In the genomic region with DNA sequence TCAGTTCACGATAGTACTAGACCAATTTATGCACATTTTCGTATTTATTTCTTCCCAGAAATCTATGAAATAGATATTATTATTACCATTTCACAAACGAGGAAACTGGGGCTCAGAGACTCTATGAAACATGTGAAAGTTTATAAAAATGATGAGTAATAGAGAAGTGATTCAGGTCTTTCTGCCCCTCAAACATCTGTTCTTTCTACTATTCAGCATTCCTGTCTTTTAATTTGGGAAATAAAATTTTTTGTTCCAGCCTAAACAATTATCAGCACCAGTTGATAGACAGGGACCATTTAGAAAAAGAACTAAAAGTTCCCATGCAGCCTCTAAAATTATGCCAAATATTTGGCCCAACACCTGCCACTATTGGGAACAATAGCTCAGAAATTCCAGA, we compare ENCODE assay signal across 24 cellular contexts.
A peak's percentile ranks its signal among the peaks of the same experiment; 100 is the strongest.
DNase-seq lines count a peak whose midpoint lies in the region; ATAC-seq, FAIRE-seq and TF ChIP-seq lines count a peak whose summit lies in the region.
"Had no signal": no experiment of that assay in that cellular context is flagged by ENCODE, and none has a peak within 500 bp of the region (broad histone marks: within the 10 kb centered on the region; RNA-seq: fewer than 3 reads in every experiment).

No MANE protein-coding gene starts in this region.

- H3K27ac Mint-ChIP-seq in astrocyte (ENCODE audit: unreplicated experiment) (no peak overlapping the region), glutamatergic neuron (ENCODE audit: unreplicated experiment) (no peak overlapping the region)
- H3K27ac Mint-ChIP-seq: B cell; CD4-positive, CD25-positive, alpha-beta regulatory T cell; CD8-positive, alpha-beta T cell had no signal

- no peak overlapping the region for H3K9ac ChIP-seq in astrocyte (ENCODE audit: low read length)
- H3K9ac ChIP-seq: BLaER1 had no signal

- TF ChIP-seq CTCF in astrocyte (IDR thresholded peaks at IDR 0.05; ENCODE audit: insufficient read depth, low read depth, low read length) (no peak), glutamatergic neuron (IDR thresholded peaks at IDR 0.05; ENCODE audit: partially characterized antibody, unreplicated experiment) (no peak)

- DNase-seq in EH (ENCODE audit: low read depth), result peak; percentile 10
- peak; percentile 68 for DNase-seq in HCEC 1CT
- DNase-seq in astrocyte (ENCODE audit: low read depth), result peak; percentile 10
- DNase-seq in iris pigment epithelial cell (ENCODE audit: low read depth), result peak; percentile 6
- no peak for DNase-seq in glutamatergic neuron
- no peak for DNase-seq in DMS153 treated with DMSO at 0.1 percent for 48 hours (lab: John Stamatoyannopoulos, UW; ENCODE audit: unreplicated experiment)
- DNase-seq: Caco-2; CD4-positive, CD25-positive, alpha-beta regulatory T cell; CD8-positive, alpha-beta T cell; DMS153; DMS79; GDM1; GOT3 had no signal

- no peaks in the 10 kb centered on the region for H3K9me3 Mint-ChIP-seq in astrocyte (ENCODE audit: unreplicated experiment)
- H3K9me3 Mint-ChIP-seq in glutamatergic neuron (ENCODE audit: unreplicated experiment), result no peaks in the 10 kb centered on the region
- H3K9me3 Mint-ChIP-seq: CD8-positive, alpha-beta T cell had no signal

- H3K27me3 ChIP-seq in astrocyte (ENCODE audit: insufficient read depth, low read length), result no peaks in the 10 kb centered on the region
- H3K27me3 ChIP-seq: BLaER1 had no signal

- H4K20me1 ChIP-seq in astrocyte (ENCODE audit: insufficient read depth, low read length), result no peaks in the 10 kb centered on the region
- H4K20me1 ChIP-seq: BLaER1 had no signal

- H3K36me3 Mint-ChIP-seq in astrocyte (ENCODE audit: low read depth, unreplicated experiment) (no peaks in the 10 kb centered on the region), glutamatergic neuron (ENCODE audit: unreplicated experiment) (peaks cover 4% of the 10 kb centered on the region)
- H3K36me3 Mint-ChIP-seq: CD4-positive, CD25-positive, alpha-beta regulatory T cell; CD8-positive, alpha-beta T cell had no signal

- no peaks in the 10 kb centered on the region for H3K79me2 ChIP-seq in astrocyte (ENCODE audit: insufficient read depth, low read length)

- H3K4me1 Mint-ChIP-seq in astrocyte (ENCODE audit: low read depth, unreplicated experiment) (peaks cover 15% of the 10 kb centered on the region), glutamatergic neuron (ENCODE audit: low read depth, unreplicated experiment) (peaks cover 3% of the 10 kb centered on the region)

- FAIRE-seq in astrocyte (lab: Jason Lieb, UNC), result no peak
- FAIRE-seq: A204.1, GM12878, GM19239, H54 had no signal

- no peak overlapping the region for H2AFZ ChIP-seq in astrocyte (ENCODE audit: low read depth, low read length)

- H3K27me3 Mint-ChIP-seq in astrocyte (ENCODE audit: low read depth, unreplicated experiment) (no peaks in the 10 kb centered on the region), glutamatergic neuron (ENCODE audit: unreplicated experiment) (no peaks in the 10 kb centered on the region)
- H3K27me3 Mint-ChIP-seq: B cell; CD4-positive, CD25-positive, alpha-beta regulatory T cell had no signal

- no peak overlapping the region for H3K27ac ChIP-seq in astrocyte (ENCODE audit: low read depth, low read length)
- H3K27ac ChIP-seq: 22Rv1, BLaER1, C4-2B had no signal

- H3K4me2 ChIP-seq in astrocyte (ENCODE audit: low read length), result no peak overlapping the region
- H3K4me2 ChIP-seq: BLaER1 had no signal

- ATAC-seq in GM19452 (IDR thresholded peaks at IDR 0.05; ENCODE audit: unreplicated experiment), result no peak
- no peak for ATAC-seq in GM19397 (IDR thresholded peaks at IDR 0.05; ENCODE audit: unreplicated experiment)
- ATAC-seq: CD8-positive, alpha-beta T cell; GM12878 had no signal

- no peak overlapping the region for H3K4me3 ChIP-seq in astrocyte (ENCODE audit: insufficient read depth, low read depth, low read length)
- H3K4me3 ChIP-seq: BLaER1, GM12878, HAP-1 had no signal

- no peak overlapping the region for H3K4me3 Mint-ChIP-seq in astrocyte (ENCODE audit: unreplicated experiment)
- no peak overlapping the region for H3K4me3 Mint-ChIP-seq in glutamatergic neuron (ENCODE audit: unreplicated experiment)
- H3K4me3 Mint-ChIP-seq: B cell; CD4-positive, CD25-positive, alpha-beta regulatory T cell; CD8-positive, alpha-beta T cell had no signal

- no peaks in the 10 kb centered on the region for H3K36me3 ChIP-seq in astrocyte (ENCODE audit: insufficient read depth, low read length)
- H3K36me3 ChIP-seq: BLaER1, HAP-1 had no signal

- H3K4me1 ChIP-seq in astrocyte (ENCODE audit: insufficient read depth, low read length), result peaks cover 14% of the 10 kb centered on the region
- H3K4me1 ChIP-seq: Caco-2 had no signal

- no peaks in the 10 kb centered on the region for H3K9me3 ChIP-seq in astrocyte (ENCODE audit: insufficient read depth, low read depth, low read length)
- H3K9me3 ChIP-seq: Caco-2, HAP-1 had no signal

Comparison
In these comparisons a context has a peak if more than half of its experiments do, and no peak if none do; other contexts are left out.
1. DNase-seq: peak in EH (single experiment), HCEC 1CT (single experiment), astrocyte (single experiment) and iris pigment epithelial cell (single experiment); none in glutamatergic neuron (single experiment) and DMS153 treated with DMSO at 0.1 percent for 48 hours (single experiment).